20 cellular contexts compared by ENCODE assay signal in genomic region chr5:108258001-108258400, GRCh38.
"Had no signal": no experiment of that assay in that cellular context is flagged by ENCODE, and none has a peak within 500 bp of the region (broad histone marks: within the 10 kb centered on the region; RNA-seq: fewer than 3 reads in every experiment).

No MANE protein-coding gene starts in this region.

- DNase-seq: activated CD4-positive, alpha-beta T cell treated with anti-CD3 and anti-CD28 coated beads, Interleukin-2, amount 50 U/mL, for 1 hour; activated CD4-positive, CD25-positive, alpha-beta regulatory T cell treated with anti-CD3 and anti-CD28 coated beads, Interleukin-2, amount 50 U/mL, for 72 hours; amygdala; caudate nucleus; effector memory CD8-positive, alpha-beta T cell; gastrocnemius medialis; heart left ventricle; kidney glomerular epithelial cell; left ventricle myocardium superior; natural killer cell; pancreas; right lobe of liver; stimulated activated CD8-positive, alpha-beta memory T cell treated with anti-CD3 and anti-CD28 coated beads, Interleukin-4, amount 100 ng/mL, for 48 hours; stimulated activated naive CD4-positive, alpha-beta T cell treated with Interleukin-2 at 50 U/mL for 16 hours; T1000; thyroid gland had no signal

- H3K36me3 Mint-ChIP-seq: brain, natural killer cell had no signal

- ATAC-seq: effector memory CD8-positive, alpha-beta T cell; gastrocnemius medialis; heart left ventricle; left ventricle myocardium superior; natural killer cell; pancreas; right lobe of liver had no signal

- H3K9me3 ChIP-seq: gastrocnemius medialis, heart left ventricle, neutrophil, pancreas, right lobe of liver, thyroid gland had no signal

- H3K27ac Mint-ChIP-seq: activated naive CD8-positive, alpha-beta T cell; effector memory CD8-positive, alpha-beta T cell; natural killer cell had no signal

- H3K36me3 ChIP-seq: gastrocnemius medialis, heart left ventricle, neutrophil, pancreas, right lobe of liver, thyroid gland had no signal

- H3K9me3 Mint-ChIP-seq: brain; effector memory CD8-positive, alpha-beta T cell; natural killer cell had no signal

- H3K27me3 ChIP-seq: gastrocnemius medialis, heart left ventricle, neutrophil, pancreas, right lobe of liver, thyroid gland had no signal

- H3K4me3 ChIP-seq: gastrocnemius medialis, heart left ventricle, pancreas, right lobe of liver, thyroid gland had no signal

- H3K27ac ChIP-seq: gastrocnemius medialis, heart left ventricle, neutrophil, pancreas, right lobe of liver, thyroid gland, VCaP had no signal

- FAIRE-seq: pancreas had no signal

- H3K27me3 Mint-ChIP-seq: activated naive CD8-positive, alpha-beta T cell; brain; effector memory CD8-positive, alpha-beta T cell had no signal

- H3K4me1 ChIP-seq: thyroid gland had no signal

- H3K4me3 Mint-ChIP-seq: activated naive CD8-positive, alpha-beta T cell; brain; effector memory CD8-positive, alpha-beta T cell; natural killer cell had no signal
